Comparison of ENCODE assay signal across 10 cellular contexts in the genomic region with DNA sequence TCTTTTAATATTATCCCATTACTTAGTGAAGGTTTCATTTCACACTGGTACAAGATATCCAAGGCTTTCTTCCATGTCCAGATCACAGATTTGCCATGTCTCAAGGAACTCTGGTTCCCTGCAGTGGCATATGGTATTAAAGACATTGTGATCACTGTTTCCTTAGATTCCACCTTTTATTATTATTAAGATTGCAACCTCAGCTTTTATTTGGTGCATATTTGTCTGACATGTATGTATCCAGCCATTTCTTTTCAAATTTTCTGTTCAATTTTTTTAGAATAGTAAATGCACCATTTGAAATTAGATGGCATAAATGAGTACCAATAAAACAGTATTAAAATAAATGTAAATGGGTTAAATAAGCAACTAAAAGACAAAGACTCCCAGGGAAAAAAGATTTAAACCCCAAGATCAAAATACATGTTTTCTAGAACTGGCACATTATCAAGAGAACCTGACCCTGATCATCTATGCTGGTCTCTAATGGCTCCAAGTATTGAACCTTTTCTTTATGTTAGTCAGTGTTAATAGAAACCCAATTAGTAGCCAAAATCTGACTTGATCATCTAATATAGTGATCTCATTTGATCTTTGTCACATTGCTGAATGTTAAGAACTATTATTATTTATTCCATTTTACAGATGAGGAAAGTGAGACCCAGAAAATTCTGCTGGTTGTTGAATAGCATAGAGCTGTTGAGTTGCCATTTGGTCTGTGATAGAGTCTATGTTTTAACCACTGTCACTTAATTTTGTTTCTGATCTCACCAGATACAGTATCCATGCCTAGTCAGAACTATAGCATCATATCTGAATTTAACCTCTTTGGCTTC. TPM values are rescaled to one million over a fixed set of nuclear protein-coding genes. Genes with fewer than 3 reads are reported as not detected.
"Had no signal": no experiment of that assay in that cellular context is flagged by ENCODE, and none has a peak within 500 bp of the region (broad histone marks: within the 10 kb centered on the region; RNA-seq: fewer than 3 reads in every experiment).

A gene with protein sequence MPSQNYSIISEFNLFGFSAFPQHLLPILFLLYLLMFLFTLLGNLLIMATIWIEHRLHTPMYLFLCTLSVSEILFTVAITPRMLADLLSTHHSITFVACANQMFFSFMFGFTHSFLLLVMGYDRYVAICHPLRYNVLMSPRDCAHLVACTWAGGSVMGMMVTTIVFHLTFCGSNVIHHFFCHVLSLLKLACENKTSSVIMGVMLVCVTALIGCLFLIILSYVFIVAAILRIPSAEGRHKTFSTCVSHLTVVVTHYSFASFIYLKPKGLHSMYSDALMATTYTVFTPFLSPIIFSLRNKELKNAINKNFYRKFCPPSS (plus strand): TSS at position 786 of the 836 bp plus-strand sequence. CDS start 0 bp downstream, at position 786.

- H3K9me3 ChIP-seq: HAP-1 had no signal

- H3K4me1 ChIP-seq: HAP-1 had no signal

- H3K36me3 ChIP-seq: HAP-1 had no signal

- H3K4me3 ChIP-seq: GM23248, HAP-1 had no signal

- H2AFZ ChIP-seq: GM23248 had no signal

- DNase-seq: GM23248, GOT3, H7, KG1 had no signal

- H3K27ac ChIP-seq: GM23248, HL-60 had no signal

- ATAC-seq: HCT116 had no signal

- H3K9ac ChIP-seq: GM23248 had no signal

RNA-seq across cellular contexts. Expression of the gene that starts here (rescaled TPM):
- total RNA-seq: GM23248, H4, H7, HT1080 had no signal
- polyA plus RNA-seq: GM23248, IgD-negative memory B cell had no signal
